Comparison of ENCODE assay signal across 8 cellular contexts in the genomic region with DNA sequence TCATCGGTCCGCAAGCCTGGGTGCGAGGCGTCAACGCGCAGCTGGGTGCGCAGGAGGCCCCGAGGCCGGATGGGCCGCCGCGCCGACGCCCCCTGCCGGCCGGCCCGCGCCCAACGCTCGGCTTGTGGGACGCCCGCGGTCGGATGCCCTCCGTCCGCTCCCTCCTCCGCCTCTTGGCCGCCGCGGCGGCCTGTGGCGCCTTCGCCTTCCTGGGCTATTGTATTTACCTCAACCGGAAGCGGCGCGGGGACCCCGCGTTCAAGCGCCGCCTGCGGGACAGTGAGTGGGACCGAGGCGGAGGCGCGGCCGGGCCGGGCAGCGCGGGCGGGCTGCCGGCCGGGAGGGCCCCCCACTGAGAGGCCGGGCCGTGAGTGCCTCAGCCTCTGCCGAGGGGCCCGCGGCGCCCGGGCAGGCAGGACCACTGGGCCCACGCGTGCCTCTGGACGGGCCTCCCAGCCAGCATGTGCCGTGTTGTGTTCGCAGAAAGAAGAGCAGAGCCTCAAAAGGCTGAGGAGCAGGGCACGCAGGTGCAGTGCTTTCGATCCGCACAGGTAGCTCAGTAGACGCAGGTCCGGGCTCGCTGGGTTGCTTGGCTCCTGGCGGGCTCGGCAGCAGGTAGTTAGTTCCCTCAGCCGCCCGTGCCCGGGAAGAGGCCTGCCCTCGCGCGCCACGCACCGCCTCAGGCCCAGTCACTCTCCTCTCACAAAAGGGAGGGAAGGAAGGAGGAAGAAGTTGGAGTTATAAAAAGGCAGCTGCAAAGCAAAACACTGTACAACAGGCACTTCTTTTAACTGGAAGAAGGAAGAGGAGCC. TPM values are rescaled to one million over a fixed set of nuclear protein-coding genes. Genes with fewer than 3 reads are reported as not detected.
A peak's percentile ranks its signal among the peaks of the same experiment; 100 is the strongest.
DNase-seq lines count a peak whose midpoint lies in the region; ATAC-seq and TF ChIP-seq lines count a peak whose summit lies in the region.

TOMM20L (plus strand) TSS at position 116 of the 812 bp plus-strand sequence; CDS start at position 144, 28 bp downstream.

- H3K27me3 ChIP-seq in Peyer's patch (no peaks in the 10 kb centered on the region), gastroesophageal sphincter (no peaks in the 10 kb centered on the region)

- H3K36me3 ChIP-seq in Peyer's patch: no peaks in the 10 kb centered on the region
- no peaks in the 10 kb centered on the region for H3K36me3 ChIP-seq in gastroesophageal sphincter

- H3K4me1 ChIP-seq in Peyer's patch: peaks cover 0 to 5% (median 2%) of the 10 kb centered on the region in 4 donors
- peaks cover 0 to 17% (median 0%) of the 10 kb centered on the region in 3 donors for H3K4me1 ChIP-seq in gastroesophageal sphincter

- TF ChIP-seq EP300 in gastroesophageal sphincter (IDR thresholded peaks at IDR 0.05): no peak

- WGBS in gastroesophageal sphincter (ENCODE audit: low coverage in 1 of 2), 2 donors: 12% methylated on average over 5 of the region's 81 CpGs; no CpG with 5 or more reads in 1 of the 2 donors

- in situ Hi-C loops in Caki2 (cut with HindIII; ENCODE audit: low pct_unique_long_range_greater_than_20kb, low sequenced_read_pairs): no loop called here

- peak within 1 kb of the TSS; percentile 77 to 87 (median 80) for H3K27ac ChIP-seq in Peyer's patch
- H3K27ac ChIP-seq in gastroesophageal sphincter: peak within 1 kb of the TSS; percentile 64 to 89 (median 83)
- H3K27ac ChIP-seq in temporal lobe (ENCODE audit: low read depth, low read length): peak within 1 kb of the TSS; percentile 36

- TF ChIP-seq POLR2A in Peyer's patch (IDR thresholded peaks at IDR 0.05) (peak in 1 of 2 donors; percentile 19), gastroesophageal sphincter (IDR thresholded peaks at IDR 0.05) (peak; percentile 36 to 41)

- peak; percentile 68 to 95 (median 92) for TF ChIP-seq CTCF in Peyer's patch (IDR thresholded peaks at IDR 0.05)
- TF ChIP-seq CTCF in gastroesophageal sphincter (IDR thresholded peaks at IDR 0.05): peak; percentile 89 to 92 (median 90)

- peak; percentile 96 for ATAC-seq in GM19455 (IDR thresholded peaks at IDR 0.05; ENCODE audit: unreplicated experiment)
- peak; percentile 77 for ATAC-seq in HG03575 (IDR thresholded peaks at IDR 0.05; ENCODE audit: extremely low read depth, insufficient number of reproducible peaks, low FRiP score, unreplicated experiment)
- ATAC-seq in gastroesophageal sphincter: peak; percentile 95

- no peaks in the 10 kb centered on the region for H3K9me3 ChIP-seq in Peyer's patch
- H3K9me3 ChIP-seq in gastroesophageal sphincter: no peaks in the 10 kb centered on the region

- peak within 1 kb of the TSS; percentile 55 to 84 (median 71) for H3K4me3 ChIP-seq in Peyer's patch
- H3K4me3 ChIP-seq in gastroesophageal sphincter: peak within 1 kb of the TSS; percentile 59 to 74

- peak; percentile 30 for DNase-seq in Caki2 (ENCODE audit: low read depth)
- DNase-seq in Peyer's patch: peak; percentile 64 to 88 (median 87)
- DNase-seq in activated naive CD4-positive, alpha-beta T cell treated with Interleukin-2 at 50 U/mL for 16 hours: peak; percentile 74
- peak; percentile 14 for DNase-seq in occipital lobe (lab: John Stamatoyannopoulos, UW)

RNA-seq across cellular contexts. Expression of gene TOMM20L, which starts in this region (rescaled TPM):
- total RNA-seq in Caki2 (2014; rRNA removed; shearing (Covaris generic); ENCODE audit: low replicate concordance): not detected in 2 replicates
- total RNA-seq in Peyer's patch (not detected), gastroesophageal sphincter (not detected), occipital lobe (not detected), temporal lobe (not detected)

Comparison
In these comparisons a context has a peak if more than half of its experiments do, and no peak if none do; other contexts are left out.
1. Peak in every context shown above with its lines: DNase-seq, ATAC-seq, H3K4me3 ChIP-seq and H3K27ac ChIP-seq.
2. Peak in DNase-seq in Caki2; RNA of the gene not detected or under 1 TPM.
3. Peak in DNase-seq, H3K4me3 ChIP-seq and H3K27ac ChIP-seq in Peyer's patch; RNA of the gene not detected or under 1 TPM.
4. Peak in ATAC-seq, H3K4me3 ChIP-seq and H3K27ac ChIP-seq in gastroesophageal sphincter; RNA of the gene not detected or under 1 TPM.
5. Peak in DNase-seq in occipital lobe; RNA of the gene not detected or under 1 TPM.
6. DNase-seq: peak in every context shown above with its lines; median percentile 87 in Peyer's patch; 74 in activated naive CD4-positive, alpha-beta T cell treated with Interleukin-2 at 50 U/mL for 16 hours; 30 in Caki2; 14 in occipital lobe.